Comparison of ENCODE assay signal across 30 cellular contexts in the genomic region with DNA sequence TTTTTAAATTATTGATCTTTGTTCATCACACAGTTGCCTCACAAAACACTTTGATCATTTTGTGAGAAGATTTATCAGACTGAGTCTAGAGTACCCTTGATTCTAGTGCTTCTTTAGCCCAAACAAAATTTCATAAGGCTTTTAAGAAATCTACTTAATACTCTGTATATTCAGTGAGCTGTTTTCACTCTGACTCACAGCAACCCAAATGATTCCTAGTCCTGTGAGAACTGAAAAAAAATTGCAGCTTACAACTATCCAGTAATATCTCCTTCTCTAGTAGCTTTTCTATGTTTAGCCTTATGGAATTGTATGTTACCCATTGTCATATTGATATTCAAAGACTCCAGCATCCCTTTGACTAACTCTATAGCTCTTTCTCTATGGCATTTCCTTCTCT.
"Had no signal": no experiment of that assay in that cellular context is flagged by ENCODE, and none has a peak within 500 bp of the region (broad histone marks: within the 10 kb centered on the region; RNA-seq: fewer than 3 reads in every experiment).

No MANE protein-coding gene starts in this region.

- DNase-seq: activated CD4-positive, alpha-beta memory T cell treated with anti-CD3 and anti-CD28 coated beads, Interleukin-2, amount 10 ng/mL, durations not matched to agents 7 days and 5 days; activated CD4-positive, alpha-beta T cell treated with anti-CD3 and anti-CD28 coated beads for 1 hour; activated CD4-positive, alpha-beta T cell treated with anti-CD3 and anti-CD28 coated beads for 4 hours; activated CD4-positive, alpha-beta T cell treated with anti-CD3 and anti-CD28 coated beads, Interleukin-2, amount 10 ng/mL, durations not matched to agents 7 days and 5 days; activated CD4-positive, alpha-beta T cell treated with anti-CD3 and anti-CD28 coated beads, Interleukin-2, amount 50 U/mL, for 4 hours; activated CD8-positive, alpha-beta memory T cell treated with anti-CD3 and anti-CD28 coated beads, Interleukin-2, amount 50 U/mL, for 48 hours; activated gamma-delta T cell; activated naive CD4-positive, alpha-beta T cell; activated naive CD4-positive, alpha-beta T cell treated with anti-CD3 and anti-CD28 coated beads, Interleukin-2, amount 10 ng/mL, durations not matched to agents 7 days and 5 days; activated naive CD8-positive, alpha-beta T cell treated with anti-CD3 and anti-CD28 coated beads, Interleukin-2, amount 10 ng/mL, durations not matched to agents 7 days and 5 days; activated T-cell treated with anti-CD3 and anti-CD28 coated beads for 4 hours; activated T-cell treated with anti-CD3 and anti-CD28 coated beads, Interleukin-2, amount 50 U/mL, for 24 hours; activated T-cell treated with anti-CD3 and anti-CD28 coated beads, Interleukin-2, amount 50 U/mL, for 72 hours; central memory CD4-positive, alpha-beta T cell; cerebellar nuclear complex; colonic mucosa; effector CD8-positive, alpha-beta T cell; esophagus squamous epithelium; foreskin melanocyte; heart right ventricle; T-helper 2 cell had no signal

- H3K4me1 Mint-ChIP-seq: activated CD4-positive, alpha-beta memory T cell treated with anti-CD3 and anti-CD28 coated beads, Interleukin-2, amount 10 ng/mL, durations not matched to agents 7 days and 5 days; activated CD4-positive, alpha-beta T cell treated with anti-CD3 and anti-CD28 coated beads, Interleukin-2, amount 10 ng/mL, durations not matched to agents 7 days and 5 days; activated naive CD4-positive, alpha-beta T cell treated with anti-CD3 and anti-CD28 coated beads, Interleukin-2, amount 10 ng/mL, durations not matched to agents 7 days and 5 days; activated naive CD8-positive, alpha-beta T cell treated with anti-CD3 and anti-CD28 coated beads, Interleukin-2, amount 10 ng/mL, durations not matched to agents 7 days and 5 days; brain had no signal

- H3K36me3 ChIP-seq: ascending aorta, breast epithelium, cardiac muscle cell, colonic mucosa, esophagus squamous epithelium, gastroesophageal sphincter, heart right ventricle had no signal

- H3K27me3 Mint-ChIP-seq: activated CD4-positive, alpha-beta memory T cell treated with anti-CD3 and anti-CD28 coated beads, Interleukin-2, amount 10 ng/mL, durations not matched to agents 7 days and 5 days; activated CD4-positive, alpha-beta T cell treated with anti-CD3 and anti-CD28 coated beads, Interleukin-2, amount 10 ng/mL, durations not matched to agents 7 days and 5 days; activated naive CD4-positive, alpha-beta T cell treated with anti-CD3 and anti-CD28 coated beads, Interleukin-2, amount 10 ng/mL, durations not matched to agents 7 days and 5 days; activated naive CD8-positive, alpha-beta T cell treated with anti-CD3 and anti-CD28 coated beads, Interleukin-2, amount 10 ng/mL, durations not matched to agents 7 days and 5 days; activated T-cell treated with anti-CD3 and anti-CD28 coated beads, Interleukin-2, amount 50 U/mL, for 24 hours; brain had no signal

- H3K4me1 ChIP-seq: ascending aorta, breast epithelium, colonic mucosa, esophagus squamous epithelium, gastroesophageal sphincter, heart right ventricle had no signal

- H3K27ac Mint-ChIP-seq: activated CD4-positive, alpha-beta memory T cell treated with anti-CD3 and anti-CD28 coated beads, Interleukin-2, amount 10 ng/mL, durations not matched to agents 7 days and 5 days; activated CD4-positive, alpha-beta T cell treated with anti-CD3 and anti-CD28 coated beads, Interleukin-2, amount 10 ng/mL, durations not matched to agents 7 days and 5 days; activated naive CD4-positive, alpha-beta T cell treated with anti-CD3 and anti-CD28 coated beads, Interleukin-2, amount 10 ng/mL, durations not matched to agents 7 days and 5 days; activated naive CD8-positive, alpha-beta T cell treated with anti-CD3 and anti-CD28 coated beads, Interleukin-2, amount 10 ng/mL, durations not matched to agents 7 days and 5 days; activated T-cell treated with anti-CD3 and anti-CD28 coated beads, Interleukin-2, amount 50 U/mL, for 24 hours; activated T-cell treated with anti-CD3 and anti-CD28 coated beads, Interleukin-2, amount 50 U/mL, for 72 hours; brain had no signal

- H3K4me3 Mint-ChIP-seq: activated CD4-positive, alpha-beta memory T cell treated with anti-CD3 and anti-CD28 coated beads, Interleukin-2, amount 10 ng/mL, durations not matched to agents 7 days and 5 days; activated CD4-positive, alpha-beta T cell treated with anti-CD3 and anti-CD28 coated beads, Interleukin-2, amount 10 ng/mL, durations not matched to agents 7 days and 5 days; activated naive CD4-positive, alpha-beta T cell treated with anti-CD3 and anti-CD28 coated beads, Interleukin-2, amount 10 ng/mL, durations not matched to agents 7 days and 5 days; activated naive CD8-positive, alpha-beta T cell treated with anti-CD3 and anti-CD28 coated beads, Interleukin-2, amount 10 ng/mL, durations not matched to agents 7 days and 5 days; activated T-cell treated with anti-CD3 and anti-CD28 coated beads, Interleukin-2, amount 50 U/mL, for 24 hours; activated T-cell treated with anti-CD3 and anti-CD28 coated beads, Interleukin-2, amount 50 U/mL, for 72 hours; brain had no signal

- H3K36me3 Mint-ChIP-seq: activated naive CD4-positive, alpha-beta T cell treated with anti-CD3 and anti-CD28 coated beads, Interleukin-2, amount 10 ng/mL, durations not matched to agents 7 days and 5 days; activated naive CD8-positive, alpha-beta T cell treated with anti-CD3 and anti-CD28 coated beads, Interleukin-2, amount 10 ng/mL, durations not matched to agents 7 days and 5 days; brain had no signal

- H3K4me3 ChIP-seq: ascending aorta, breast epithelium, cardiac muscle cell, colonic mucosa, esophagus squamous epithelium, gastroesophageal sphincter, heart right ventricle had no signal

- ATAC-seq: activated naive CD4-positive, alpha-beta T cell treated with anti-CD3 and anti-CD28 coated beads, Interleukin-2, amount 50 U/mL, for 72 hours; activated T-cell treated with anti-CD3 and anti-CD28 coated beads, Interleukin-2, amount 50 U/mL, for 72 hours; gastroesophageal sphincter; heart right ventricle had no signal

- H3K27ac ChIP-seq: ascending aorta, breast epithelium, cardiac muscle cell, colonic mucosa, epithelial cell of prostate, esophagus squamous epithelium, gastroesophageal sphincter, heart right ventricle had no signal

- H3K9me3 ChIP-seq: ascending aorta, breast epithelium, colonic mucosa, esophagus squamous epithelium, gastroesophageal sphincter had no signal

- H3K27me3 ChIP-seq: ascending aorta, breast epithelium, cardiac muscle cell, colonic mucosa, esophagus squamous epithelium, gastroesophageal sphincter, heart right ventricle had no signal

- FAIRE-seq: endometrium, endothelial cell of umbilical vein had no signal
